Comparison of ENCODE assay signal across 1 cellular context in genomic region chr7:13849528-13849892, GRCh38.
TF ChIP-seq lines count a peak whose summit lies in the region.

No MANE protein-coding gene starts in this region.

TF ChIP-seq in K562, 482 proteins besides CTCF, POLR2A, EP300 and RAD21 (continued from another document and continues in another):
- TF ChIP-seq REST (CRISPR knock-in tag; IDR thresholded peaks at IDR 0.05; ENCODE audit: low read depth) (no peak), ZNF311 (CRISPR knock-in tag; IDR thresholded peaks at IDR 0.05) (peak; percentile 88), EGR1 (conservative IDR thresholded peaks at IDR 0.05) (no peak), ZNF76 (CRISPR knock-in tag; IDR thresholded peaks at IDR 0.05; ENCODE audit: borderline replicate concordance) (peak; percentile 75; the same call in 1 of the 2 replicates), TRIM24 (IDR thresholded peaks at IDR 0.05) (no peak), ZSCAN29 (IDR thresholded peaks at IDR 0.05) (no peak), TFE3 (CRISPR knock-in tag; IDR thresholded peaks at IDR 0.05) (no peak), ZNF175 (CRISPR knock-in tag; IDR thresholded peaks at IDR 0.05; ENCODE audit: low read depth) (peak; percentile 99), ZNF696 (CRISPR knock-in tag; conservative IDR thresholded peaks at IDR 0.05) (no peak), CHCHD3 (CRISPR knock-in tag; IDR thresholded peaks at IDR 0.05) (no peak), DACH1 (IDR thresholded peaks at IDR 0.05; ENCODE audit: partially characterized antibody) (no peak), HDAC2 (IDR thresholded peaks at IDR 0.05) (no peak), ZNF655 (CRISPR knock-in tag; IDR thresholded peaks at IDR 0.05) (no peak), AFF1 (IDR thresholded peaks at IDR 0.05; ENCODE audit: low read depth in 1 of 2, partially characterized antibody in 2 of 2) (no peak), ZNF77 (CRISPR knock-in tag; IDR thresholded peaks at IDR 0.05) (no peak), HCFC1 (IDR thresholded peaks at IDR 0.05; ENCODE audit: low read depth, low read length) (no peak), ZBTB12 (CRISPR knock-in tag; IDR thresholded peaks at IDR 0.05) (peak; percentile 50), MAX (CRISPR knock-in tag; IDR thresholded peaks at IDR 0.05) (no peak), ZNF280A (IDR thresholded peaks at IDR 0.05; ENCODE audit: low read depth, partially characterized antibody) (no peak), GMEB1 (CRISPR knock-in tag; IDR thresholded peaks at IDR 0.05) (peak; percentile 33; the same call in 1 of the 2 replicates), MIER1 (IDR thresholded peaks at IDR 0.05; ENCODE audit: low read depth) (no peak), ZNF511 (CRISPR knock-in tag; IDR thresholded peaks at IDR 0.05) (no peak), KLF13 (tag; IDR thresholded peaks at IDR 0.05; ENCODE audit: borderline replicate concordance, low read depth) (no peak; the same call in 1 of the 2 replicates), NR4A1 (CRISPR knock-in tag; IDR thresholded peaks at IDR 0.05) (no peak), NR4A1 (tag; IDR thresholded peaks at IDR 0.05) (peak; percentile 77), NR2C1 (IDR thresholded peaks at IDR 0.05) (no peak), NR2C1 (tag; IDR thresholded peaks at IDR 0.05) (peak; percentile 78), MCM5 (IDR thresholded peaks at IDR 0.05; ENCODE audit: low read depth) (no peak), PBX2 (CRISPR knock-in tag; IDR thresholded peaks at IDR 0.05; ENCODE audit: low read depth) (no peak), PBX2 (tag; conservative IDR thresholded peaks at IDR 0.05; ENCODE audit: low read depth) (peak; percentile 53), AFF4 (CRISPR knock-in tag; IDR thresholded peaks at IDR 0.05) (no peak)
